21 cellular contexts compared by ENCODE assay signal in genomic region chr20:38812915-38813573, GRCh38. TPM values are rescaled to one million over a fixed set of nuclear protein-coding genes. Genes with fewer than 3 reads are reported as not detected.
DNase-seq lines count a peak whose midpoint lies in the region; ATAC-seq and TF ChIP-seq lines count a peak whose summit lies in the region.
"Had no signal": no experiment of that assay in that cellular context is flagged by ENCODE, and none has a peak within 500 bp of the region (broad histone marks: within the 10 kb centered on the region; RNA-seq: fewer than 3 reads in every experiment).

No MANE protein-coding gene starts in this region.

- TF ChIP-seq CTCF in SU-DHL-6 (IDR thresholded peaks at IDR 0.05; ENCODE audit: insufficient read depth, low read length, poor library complexity, severe bottlenecking), result no peak
- no peak for TF ChIP-seq CTCF in foreskin keratinocyte (conservative IDR thresholded peaks at IDR 0.05)
- TF ChIP-seq CTCF in Caco-2 (IDR thresholded peaks at IDR 0.05; ENCODE audit: insufficient read depth in 1 of 2, low read depth in 1 of 2, low read length in 1 of 2, severe bottlenecking in 1 of 2, unreplicated experiment in 1 of 2), result no peak

- DNase-seq in activated CD4-positive, alpha-beta T cell treated with anti-CD3 and anti-CD28 coated beads, Interleukin-2, amount 10 ng/mL, durations not matched to agents 24 days and 14 days, result no peak
- no peak for DNase-seq in activated CD4-positive, alpha-beta T cell treated with anti-CD3 and anti-CD28 coated beads, Interleukin-2, amount 50 U/mL, for 48 hours
- peak; percentile 6 for DNase-seq in DMS 273 treated with DMSO at 0.1 percent for 48 hours (lab: John Stamatoyannopoulos, UW)
- DNase-seq in immature natural killer cell, result no peak
- DNase-seq in foreskin keratinocyte, result no peak
- DNase-seq in Caco-2, result no peak
- DNase-seq: activated CD4-positive, alpha-beta T cell treated with anti-CD3 and anti-CD28 coated beads for 4 hours; amygdala; cerebellar nuclear complex; foreskin melanocyte; NCI-H1417; NCI-H2227 treated with DMSO at 0.1 percent for 48 hours; NK-92 treated with Interleukin-12 subunit alpha and Interleukin-12 subunit beta, amount 100 ng/mL, for 24 hours; SHP77; T-helper 9 cell; uterus had no signal

- peaks cover 23% of the 10 kb centered on the region for H4K20me1 ChIP-seq in SU-DHL-6 (ENCODE audit: low read depth, low read length)

- intact Hi-C loops in activated CD4-positive, alpha-beta T cell treated with anti-CD3 and anti-CD28 coated beads, Interleukin-2, amount 10 ng/mL, durations not matched to agents 24 days and 14 days (cut with micrococcal nuclease), result no loop called here
- intact Hi-C loops in Caco-2 (cut with micrococcal nuclease; ENCODE audit: unreplicated experiment), result no loop called here

- H3K4me1 Mint-ChIP-seq in activated CD4-positive, alpha-beta T cell treated with anti-CD3 and anti-CD28 coated beads, Interleukin-2, amount 10 ng/mL, durations not matched to agents 24 days and 14 days, result peaks cover 72% of the 10 kb centered on the region
- H3K4me1 Mint-ChIP-seq in immature natural killer cell, result peaks cover 81 to 96% of the 10 kb centered on the region in 2 donors
- no peaks in the 10 kb centered on the region for H3K4me1 Mint-ChIP-seq in Caco-2 (ENCODE audit: low read depth, unreplicated experiment)

- ATAC-seq in foreskin keratinocyte (no peak), HG02970 (IDR thresholded peaks at IDR 0.05; ENCODE audit: low FRiP score, unreplicated experiment) (no peak)
- ATAC-seq: GM23338 had no signal

- H3K4me1 ChIP-seq in foreskin keratinocyte (no peaks in the 10 kb centered on the region), Caco-2 (no peaks in the 10 kb centered on the region)
- H3K4me1 ChIP-seq: uterus had no signal

- H3K36me3 ChIP-seq in SU-DHL-6 (ENCODE audit: low read length) (peaks cover 13% of the 10 kb centered on the region), Caco-2 (ENCODE audit: control insufficient read depth, insufficient read depth, low read length) (no peaks in the 10 kb centered on the region)
- H3K36me3 ChIP-seq: uterus had no signal

- no peaks in the 10 kb centered on the region for H3K9me2 ChIP-seq in SU-DHL-6 (replicated peaks; ENCODE audit: insufficient read depth, low read length)

- H3K79me2 ChIP-seq in SU-DHL-6 (ENCODE audit: insufficient read depth, low read length), result peaks cover 98% of the 10 kb centered on the region

- H3K4me2 ChIP-seq in SU-DHL-6 (ENCODE audit: low read depth, low read length, poor library complexity, severe bottlenecking), result peak overlapping the region; percentile 16
- H3K4me2 ChIP-seq: GM23338, smooth muscle cell had no signal

- CTCF ChIA-PET in Caco-2 (lab: Charles Lee), result no interaction called here

- H3K4me3 ChIP-seq in SU-DHL-6 (ENCODE audit: insufficient read depth, low read length, poor library complexity, severe bottlenecking) (no peak overlapping the region), Caco-2 (ENCODE audit: low read depth, low read length) (no peak overlapping the region)
- H3K4me3 ChIP-seq: GM23338, smooth muscle cell, uterus had no signal

- H3K9me3 Mint-ChIP-seq in activated CD4-positive, alpha-beta T cell treated with anti-CD3 and anti-CD28 coated beads, Interleukin-2, amount 10 ng/mL, durations not matched to agents 24 days and 14 days, result no peaks in the 10 kb centered on the region
- H3K9me3 Mint-ChIP-seq in immature natural killer cell (no peaks in the 10 kb centered on the region), Caco-2 (ENCODE audit: unreplicated experiment) (no peaks in the 10 kb centered on the region)
- H3K9me3 Mint-ChIP-seq: activated T-helper 1 cell treated with anti-CD3 and anti-CD28 coated beads, Interleukin-12 subunit alpha, Interleukin-12 subunit beta, Interleukin-2, Interleukin-4 antibody, amounts not matched to agents 30 ng/mL and 10 ng/mL and 1 ng/mL, durations not matched to agents 14 hours and 24 hours and 36 hours; GM23338 had no signal

- H3F3A ChIP-seq in SU-DHL-6 (ENCODE audit: insufficient read depth), result 0 out of 2 replicates have a peak, but pooled peaks cover 5% of the 10 kb centered on the region

- no peak overlapping the region; the same call in 1 of the 2 replicates for H3K9ac ChIP-seq in SU-DHL-6 (ENCODE audit: low read length)

- peak overlapping the region; percentile 46 for H3K27ac ChIP-seq in SU-DHL-6 (ENCODE audit: low read depth, low read length)
- H3K27ac ChIP-seq in foreskin keratinocyte, result no peak overlapping the region
- H3K27ac ChIP-seq: uterus had no signal

- no peak overlapping the region for H2AFZ ChIP-seq in SU-DHL-6 (ENCODE audit: low read depth, low read length, severe bottlenecking)
- H2AFZ ChIP-seq: GM23338 had no signal

- POLR2A ChIA-PET in Caco-2 (lab: Charles Lee), result no interaction called here

- peaks cover 76% of the 10 kb centered on the region for H3K36me3 Mint-ChIP-seq in activated CD4-positive, alpha-beta T cell treated with anti-CD3 and anti-CD28 coated beads, Interleukin-2, amount 10 ng/mL, durations not matched to agents 24 days and 14 days (ENCODE audit: low read depth)
- H3K36me3 Mint-ChIP-seq in immature natural killer cell, result peaks cover 19 to 27% (median 27%) of the 10 kb centered on the region in 3 donors
- H3K36me3 Mint-ChIP-seq in Caco-2 (ENCODE audit: insufficient read depth, unreplicated experiment), result no peaks in the 10 kb centered on the region

- H3K9me3 ChIP-seq in SU-DHL-6 (ENCODE audit: insufficient read depth, low read length) (no peaks in the 10 kb centered on the region), Caco-2 (no peaks in the 10 kb centered on the region)
- H3K9me3 ChIP-seq: uterus had no signal

- no peaks in the 10 kb centered on the region for H3K27me3 Mint-ChIP-seq in activated CD4-positive, alpha-beta T cell treated with anti-CD3 and anti-CD28 coated beads, Interleukin-2, amount 10 ng/mL, durations not matched to agents 24 days and 14 days
- peaks cover 6 to 26% (median 22%) of the 10 kb centered on the region in 3 donors for H3K27me3 Mint-ChIP-seq in immature natural killer cell (ENCODE audit: low read depth in 3 of 3)
- H3K27me3 Mint-ChIP-seq in Caco-2 (ENCODE audit: insufficient read depth, unreplicated experiment), result peaks cover 31% of the 10 kb centered on the region

- no TSS peak for BruUV-seq in Caco-2 (replicated peaks; lab: Mats Ljungman, UMichigan)

- peak overlapping the region; percentile 76 for H3K27ac Mint-ChIP-seq in activated CD4-positive, alpha-beta T cell treated with anti-CD3 and anti-CD28 coated beads, Interleukin-2, amount 10 ng/mL, durations not matched to agents 24 days and 14 days
- H3K27ac Mint-ChIP-seq in immature natural killer cell, result peak overlapping the region in 5 of 6 donors; percentile 19 to 90 (median 68)
- no peak overlapping the region for H3K27ac Mint-ChIP-seq in Caco-2 (ENCODE audit: unreplicated experiment)
- H3K27ac Mint-ChIP-seq: activated T-helper 1 cell treated with anti-CD3 and anti-CD28 coated beads, Interleukin-12 subunit alpha, Interleukin-12 subunit beta, Interleukin-2, Interleukin-4 antibody, amounts not matched to agents 30 ng/mL and 10 ng/mL and 1 ng/mL, durations not matched to agents 14 hours and 24 hours and 36 hours; GM23338 had no signal

- no peaks in the 10 kb centered on the region for H3K27me3 ChIP-seq in SU-DHL-6 (ENCODE audit: low read length)
- H3K27me3 ChIP-seq in foreskin keratinocyte, result peaks cover 58% of the 10 kb centered on the region
- H3K27me3 ChIP-seq in Caco-2 (replicated peaks; ENCODE audit: control insufficient read depth, insufficient read depth, low read length), result peaks cover 6% of the 10 kb centered on the region
- H3K27me3 ChIP-seq: uterus had no signal

- no peak overlapping the region for H3K4me3 Mint-ChIP-seq in activated CD4-positive, alpha-beta T cell treated with anti-CD3 and anti-CD28 coated beads, Interleukin-2, amount 10 ng/mL, durations not matched to agents 24 days and 14 days
- no peak overlapping the region for H3K4me3 Mint-ChIP-seq in immature natural killer cell
- H3K4me3 Mint-ChIP-seq in Caco-2 (ENCODE audit: unreplicated experiment), result no peak overlapping the region
- H3K4me3 Mint-ChIP-seq: activated T-helper 1 cell treated with anti-CD3 and anti-CD28 coated beads, Interleukin-12 subunit alpha, Interleukin-12 subunit beta, Interleukin-2, Interleukin-4 antibody, amounts not matched to agents 30 ng/mL and 10 ng/mL and 1 ng/mL, durations not matched to agents 14 hours and 24 hours and 36 hours; GM23338 had no signal

RNA-seq across cellular contexts. Expression of gene PPP1R16B, which starts 7.5 kb away (rescaled TPM):
- 133 TPM in 2 replicates for total RNA-seq in activated CD4-positive, alpha-beta T cell treated with anti-CD3 and anti-CD28 coated beads, Interleukin-2, amount 10 ng/mL, durations not matched to agents 24 days and 14 days
- 10 to 100 TPM; 23.6 to 42.8 (median 24.9) TPM for polyA plus RNA-seq in immature natural killer cell
- not detected in 2 replicates for total RNA-seq in foreskin keratinocyte
- polyA plus RNA-seq in foreskin keratinocyte, result not detected in 2 replicates
- not detected in 2 replicates for total RNA-seq in Caco-2 (2022)
- total RNA-seq: smooth muscle cell had no signal
- polyA plus RNA-seq: smooth muscle cell had no signal

Comparison
In these comparisons a context has a peak if more than half of its experiments do, and no peak if none do; other contexts are left out.
1. RNA of gene PPP1R16B, which starts 7.5 kb away (total RNA-seq): 133 TPM in activated CD4-positive, alpha-beta T cell treated with anti-CD3 and anti-CD28 coated beads, Interleukin-2, amount 10 ng/mL, durations not matched to agents 24 days and 14 days; not detected in Caco-2 and not detected in foreskin keratinocyte; every median in the first group is over 100 times any median in the second.